In genomic region chr12:23621910-23622309, GRCh38 we compare ENCODE assay signal across 15 cellular contexts.
"Had no signal": no experiment of that assay in that cellular context is flagged by ENCODE, and none has a peak within 500 bp of the region (broad histone marks: within the 10 kb centered on the region; RNA-seq: fewer than 3 reads in every experiment).

No MANE protein-coding gene starts in this region.

- H3K4me3 ChIP-seq: cardiac muscle cell, left lung, tibial nerve, vagina had no signal

- H3K27ac ChIP-seq: cardiac muscle cell, left lung, tibial nerve, vagina, WERI-Rb-1 had no signal

- H3K36me3 Mint-ChIP-seq: natural killer cell treated with Interleukin-12 subunit alpha and Interleukin-12 subunit beta and Interleukin-15 and Interleukin-18, amount 100 ng/mL, for 72 hours; stimulated activated memory B cell treated with anti-CD40 and anti-IgM and Interleukin-4, amounts not matched to agents 10 μg/mL and 1 μg/mL and 100 μg/mL, for 72 hours had no signal

- H3K4me3 Mint-ChIP-seq: activated CD4-positive, alpha-beta T cell treated with anti-CD3 and anti-CD28 coated beads for 36 hours; activated naive CD4-positive, alpha-beta T cell treated with anti-CD3 and anti-CD28 coated beads for 36 hours; natural killer cell treated with Interleukin-12 subunit alpha and Interleukin-12 subunit beta and Interleukin-15 and Interleukin-18, amount 100 ng/mL, for 72 hours; stimulated activated memory B cell treated with anti-CD40 and anti-IgM and Interleukin-4, amounts not matched to agents 10 μg/mL and 1 μg/mL and 100 μg/mL, for 72 hours had no signal

- H3K4me1 Mint-ChIP-seq: activated CD4-positive, alpha-beta T cell treated with anti-CD3 and anti-CD28 coated beads for 36 hours; stimulated activated memory B cell treated with anti-CD40 and anti-IgM and Interleukin-4, amounts not matched to agents 10 μg/mL and 1 μg/mL and 100 μg/mL, for 72 hours had no signal

- H3K27me3 Mint-ChIP-seq: activated CD4-positive, alpha-beta T cell treated with anti-CD3 and anti-CD28 coated beads for 36 hours; natural killer cell treated with Interleukin-12 subunit alpha and Interleukin-12 subunit beta and Interleukin-15 and Interleukin-18, amount 100 ng/mL, for 72 hours; progenitor cell of endocrine pancreas; stimulated activated memory B cell treated with anti-CD40 and anti-IgM and Interleukin-4, amounts not matched to agents 10 μg/mL and 1 μg/mL and 100 μg/mL, for 72 hours had no signal

- H3K9me3 ChIP-seq: left lung, tibial nerve, vagina had no signal

- H3K4me1 ChIP-seq: left lung, tibial nerve, vagina had no signal

- H3K36me3 ChIP-seq: cardiac muscle cell, left lung, tibial nerve, vagina, WERI-Rb-1 had no signal

- H3K9me3 Mint-ChIP-seq: stimulated activated memory B cell treated with anti-CD40 and anti-IgM and Interleukin-4, amounts not matched to agents 10 μg/mL and 1 μg/mL and 100 μg/mL, for 72 hours had no signal

- H3K27me3 ChIP-seq: cardiac muscle cell, left lung, tibial nerve, vagina had no signal

- FAIRE-seq: colon had no signal

- H3K27ac Mint-ChIP-seq: activated CD4-positive, alpha-beta T cell treated with anti-CD3 and anti-CD28 coated beads for 36 hours; activated naive CD4-positive, alpha-beta T cell treated with anti-CD3 and anti-CD28 coated beads for 36 hours; natural killer cell treated with Interleukin-12 subunit alpha and Interleukin-12 subunit beta and Interleukin-15 and Interleukin-18, amount 100 ng/mL, for 72 hours; progenitor cell of endocrine pancreas; stimulated activated memory B cell treated with anti-CD40 and anti-IgM and Interleukin-4, amounts not matched to agents 10 μg/mL and 1 μg/mL and 100 μg/mL, for 72 hours had no signal

- DNase-seq: activated CD4-positive, alpha-beta T cell treated with anti-CD3 and anti-CD28 coated beads for 36 hours; activated naive CD4-positive, alpha-beta T cell treated with anti-CD3 and anti-CD28 coated beads for 36 hours; foreskin melanocyte; head of caudate nucleus; left lung; occipital lobe; right cardiac atrium; WERI-Rb-1 had no signal
